In genomic region chr10:28587270-28587969, GRCh38 we compare ENCODE assay signal across 12 cellular contexts. TPM values are rescaled to one million over a fixed set of nuclear protein-coding genes. Genes with fewer than 3 reads are reported as not detected.
DNase-seq lines count a peak whose midpoint lies in the region; ATAC-seq and TF ChIP-seq lines count a peak whose summit lies in the region.
"Had no signal": no experiment of that assay in that cellular context is flagged by ENCODE, and none has a peak within 500 bp of the region (broad histone marks: within the 10 kb centered on the region; RNA-seq: fewer than 3 reads in every experiment).

No MANE protein-coding gene starts in this region.

- H3K36me3 ChIP-seq in GM23248 (ENCODE audit: low read depth) (peaks cover 69% of the 10 kb centered on the region), heart right ventricle (peaks cover 0 to 87% (median 38%) of the 10 kb centered on the region in 9 donors)

- WGBS in GM23248 (ENCODE audit: low coverage in 1 of 2, low lambda C conversion rate in 2 of 2, missing lambda C conversion rate in 2 of 2), 2 experiments = 37 to 52% methylated on average over 5 of the region's 5 CpGs
- WGBS in heart right ventricle, 2 donors = 27 to 29% methylated on average over 5 of the region's 5 CpGs

- ATAC-seq in heart right ventricle (peak in 6 of 8 donors; percentile 15 to 49 (median 28)), HG02852 (IDR thresholded peaks at IDR 0.05; ENCODE audit: unreplicated experiment) (no peak)

- H3K27ac ChIP-seq in GM23248 (peak overlapping the region; percentile 35), heart right ventricle (peak overlapping the region in 2 of 10 donors; percentile 13 to 42)

- DNase-seq in GM23248 (peak; percentile 53), amniotic epithelial cell (ENCODE audit: low read depth) (peak; percentile 62), heart right ventricle (no peak), skeletal muscle cell (ENCODE audit: low read depth) (peak; percentile 16), GM10266 (ENCODE audit: extremely low spot score) (no peak), kidney tubule cell (ENCODE audit: low spot score) (no peak)
- DNase-seq in activated CD8-positive, alpha-beta memory T cell treated with anti-CD3 and anti-CD28 coated beads for 24 hours = no peak
- DNase-seq: activated CD4-positive, alpha-beta T cell treated with anti-CD3 and anti-CD28 coated beads for 4 hours; activated naive CD4-positive, alpha-beta T cell treated with Interleukin-2 at 50 U/mL for 16 hours; effector memory CD4-positive, alpha-beta T cell; NCI-H510A treated with DMSO at 0.1 percent for 48 hours had no signal

- in situ Hi-C loops in GM23248 (cut with MboI) = no loop called here

- peak overlapping the region; percentile 39 for H3K4me2 ChIP-seq in GM23248 (ENCODE audit: unreplicated experiment)

- H3K4me3 ChIP-seq in GM23248 = no peak overlapping the region
- no peak overlapping the region for H3K4me3 ChIP-seq in heart right ventricle
- H3K4me3 ChIP-seq in skeletal muscle cell (ENCODE audit: low read depth, low read length) = no peak overlapping the region

- TF ChIP-seq CTCF in heart right ventricle (IDR thresholded peaks at IDR 0.05) = no peak
- no peak for TF ChIP-seq CTCF in GM10266 (IDR thresholded peaks at IDR 0.05; ENCODE audit: control insufficient read depth, insufficient read depth, low read depth, missing control alignments)

- peaks cover 100% of the 10 kb centered on the region for H3K79me2 ChIP-seq in GM23248 (ENCODE audit: insufficient read depth)

- H3F3A ChIP-seq in GM23248 (ENCODE audit: insufficient read depth) = peaks cover 55% of the 10 kb centered on the region

- H3K27me3 ChIP-seq in GM23248 (replicated peaks; ENCODE audit: insufficient read depth) = no peaks in the 10 kb centered on the region
- H3K27me3 ChIP-seq in heart right ventricle = no peaks in the 10 kb centered on the region

- H3K9me2 ChIP-seq in GM23248 (ENCODE audit: insufficient read depth) = no peaks in the 10 kb centered on the region

- H3K9me3 ChIP-seq in GM23248 (ENCODE audit: low read depth) = no peaks in the 10 kb centered on the region
- no peaks in the 10 kb centered on the region for H3K9me3 ChIP-seq in heart right ventricle

- no peak overlapping the region for H3K9ac ChIP-seq in GM23248

- no peak overlapping the region for H2AFZ ChIP-seq in GM23248

- H4K20me1 ChIP-seq in GM23248 (ENCODE audit: insufficient read depth) = peaks cover 25% of the 10 kb centered on the region

- intact Hi-C loops in heart right ventricle (cut with DNase I) = loop anchor here in 7 of 10 donors (2.0 to 5.0 kb wide), 3 partner anchors 55 to 155 kb away; partner anchors contain the start of gene WAC (in 2 of the 7)

- H3K4me1 ChIP-seq in GM23248 (ENCODE audit: insufficient read depth) (peaks cover 23% of the 10 kb centered on the region), heart right ventricle (peaks cover 0 to 58% (median 39%) of the 10 kb centered on the region in 9 donors)

RNA-seq across cellular contexts. Expression of gene WAC, which starts 54.5 kb away (rescaled TPM):
- 57.5 and 67.3 TPM in 2 replicates for total RNA-seq in GM23248 (2014; rRNA removed; shearing (Covaris generic))
- polyA plus RNA-seq in GM23248 (2016; fragmentation: Nextera tagmentation; extraction: Ambion mirVana) = 53.3 and 54.3 TPM in 2 replicates
- total RNA-seq in heart right ventricle = 100 to 1,000 TPM in 2 of 10 donors, 10 to 100 TPM in 8; 83.8 to 134 (median 95.3) TPM
- polyA plus RNA-seq in heart right ventricle = 10 to 100 TPM; 17.4 to 33.2 TPM

Comparison
In these comparisons a context has a peak if more than half of its experiments do, and no peak if none do; other contexts are left out.
1. DNase-seq: peak in GM23248 (single experiment), amniotic epithelial cell (single experiment) and skeletal muscle cell (single experiment); none in heart right ventricle (0 of 2), activated CD8-positive, alpha-beta memory T cell treated with anti-CD3 and anti-CD28 coated beads for 24 hours (single experiment), GM10266 (single experiment) and kidney tubule cell (single experiment).